Comparison of ENCODE assay signal across 23 cellular contexts in the genomic region with DNA sequence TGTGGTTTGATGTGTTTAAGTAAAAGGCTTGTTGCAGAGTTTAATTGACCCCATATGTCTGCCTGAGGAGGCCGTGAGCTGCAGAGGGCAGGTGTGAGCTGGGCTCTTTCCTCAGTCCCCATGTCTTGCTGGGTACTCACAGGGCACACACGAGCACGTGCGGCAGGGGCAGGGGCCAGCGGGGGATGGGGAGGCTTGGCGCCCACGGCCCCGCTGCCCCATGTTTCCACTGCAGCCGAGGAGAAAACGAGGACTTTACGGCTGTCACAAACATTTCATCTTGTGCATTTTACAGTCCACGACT. TPM values are rescaled to one million over a fixed set of nuclear protein-coding genes. Genes with fewer than 3 reads are reported as not detected.
DNase-seq lines count a peak whose midpoint lies in the region; ATAC-seq and FAIRE-seq lines count a peak whose summit lies in the region.
"Had no signal": no experiment of that assay in that cellular context is flagged by ENCODE, and none has a peak within 500 bp of the region (broad histone marks: within the 10 kb centered on the region; RNA-seq: fewer than 3 reads in every experiment).

No MANE protein-coding gene starts in this region.

- peak overlapping the region in 2 of 11 experiments; percentile 29 to 49; a peak in 1 of 22 replicates for H3K9ac ChIP-seq in BLaER1 treated with 17β-estradiol and CSF1 and Interleukin-3, amounts not matched to agents 10 nM and 100 nM
- no peak overlapping the region for H3K9ac ChIP-seq in adipocyte (ENCODE audit: low read length)

- no peak overlapping the region for H3K4me3 ChIP-seq in BLaER1 treated with 17β-estradiol and CSF1 and Interleukin-3, amounts not matched to agents 10 nM and 100 nM
- no peak overlapping the region for H3K4me3 ChIP-seq in adipocyte (ENCODE audit: low read length)
- H3K4me3 ChIP-seq: GM12878, heart right ventricle, stomach, tibial artery had no signal

- H3K4me2 ChIP-seq in BLaER1 treated with 17β-estradiol and CSF1 and Interleukin-3, amounts not matched to agents 10 nM and 100 nM: peak overlapping the region in 6 of 11 experiments; percentile 15 to 60 (median 52); a peak in 11 of 22 replicates

- peaks cover 8 to 77% (median 50%) of the 10 kb centered on the region in 10 experiments for H3K4me1 ChIP-seq in BLaER1 treated with 17β-estradiol and CSF1 and Interleukin-3, amounts not matched to agents 10 nM and 100 nM
- H3K4me1 ChIP-seq in adipocyte (ENCODE audit: control insufficient read depth, insufficient read depth, low read length): no peaks in the 10 kb centered on the region
- H3K4me1 ChIP-seq: heart right ventricle, stomach, tibial artery had no signal

- H3K27me3 ChIP-seq in BLaER1 treated with 17β-estradiol and CSF1 and Interleukin-3, amounts not matched to agents 10 nM and 100 nM: no peaks in the 10 kb centered on the region
- peaks cover 30% of the 10 kb centered on the region for H3K27me3 ChIP-seq in adipocyte (replicated peaks; ENCODE audit: control insufficient read depth, insufficient read depth, low read length)
- H3K27me3 ChIP-seq: heart right ventricle, neutrophil had no signal

- DNase-seq in HT1080 (ENCODE audit: low read depth) (peak; percentile 10), adipocyte (ENCODE audit: low read depth) (peak; percentile 42), left lobe of liver (ENCODE audit: low spot score) (no peak), HTR-8/SVneo (ENCODE audit: insufficient read length, low spot score) (no peak), NCI-H510A treated with DMSO at 0.1 percent for 48 hours (lab: John Stamatoyannopoulos, UW) (no peak), frontal cortex (ENCODE audit: low spot score in 2 of 2) (no peak)
- DNase-seq: activated CD4-positive, alpha-beta T cell treated with anti-CD3 and anti-CD28 coated beads, Interleukin-2, amount 10 ng/mL, durations not matched to agents 7 days and 5 days; activated CD8-positive, alpha-beta memory T cell treated with anti-CD3 and anti-CD28 coated beads, Interleukin-2, amount 10 ng/mL, durations not matched to agents 7 days and 5 days; activated naive CD4-positive, alpha-beta T cell treated with anti-CD3 and anti-CD28 coated beads, Interleukin-2, amount 10 ng/mL, durations not matched to agents 7 days and 5 days; caudate nucleus; heart right ventricle; left colon; NCI-H1105 treated with DMSO at 0.1 percent for 48 hours; NCI-H2029 treated with DMSO at 0.1 percent for 48 hours; NCI-H510A; RPMI8226; stomach; tibial artery had no signal

- H3K27ac ChIP-seq in BLaER1 treated with 17β-estradiol and CSF1 and Interleukin-3, amounts not matched to agents 10 nM and 100 nM: no peak overlapping the region
- H3K27ac ChIP-seq: heart right ventricle, neutrophil, stomach, tibial artery, WERI-Rb-1 had no signal

- FAIRE-seq in HTR-8/SVneo (lab: Jason Lieb, UNC) (no peak), frontal cortex (lab: Jason Lieb, UNC) (no peak)
- FAIRE-seq: GM12878 had no signal

- no peaks in the 10 kb centered on the region for H4K20me1 ChIP-seq in BLaER1 treated with 17β-estradiol and CSF1 and Interleukin-3, amounts not matched to agents 10 nM and 100 nM

- ATAC-seq in left lobe of liver: peak; percentile 40
- ATAC-seq: activated CD8-positive, alpha-beta memory T cell treated with anti-CD3 and anti-CD28 coated beads, Interleukin-2, amount 10 ng/mL, durations not matched to agents 7 days and 5 days had no signal

- no peaks in the 10 kb centered on the region for H3K9me3 ChIP-seq in BLaER1 treated with 17β-estradiol and CSF1 and Interleukin-3, amounts not matched to agents 10 nM and 100 nM (replicated peaks in 1 of 11)
- no peaks in the 10 kb centered on the region for H3K9me3 ChIP-seq in adipocyte (ENCODE audit: control insufficient read depth, low read length)
- H3K9me3 ChIP-seq: heart right ventricle, neutrophil, stomach, tibial artery had no signal

- H3K36me3 ChIP-seq in BLaER1 treated with 17β-estradiol and CSF1 and Interleukin-3, amounts not matched to agents 10 nM and 100 nM: no peaks in the 10 kb centered on the region
- no peaks in the 10 kb centered on the region for H3K36me3 ChIP-seq in adipocyte (ENCODE audit: control insufficient read depth, insufficient read depth, low read length, severe bottlenecking)
- H3K36me3 ChIP-seq: heart right ventricle, neutrophil, stomach, tibial artery, WERI-Rb-1 had no signal

RNA-seq across cellular contexts. Expression of gene CCDC188, which starts 24.7 kb away (rescaled TPM):
- total RNA-seq in HT1080 (2014; rRNA removed; shearing (Covaris generic)): 5.3 and 5.8 TPM in 2 replicates
- polyA plus RNA-seq in HT1080 (2015; cell fraction: cytosol; rRNA removed): 2.9 and 4.5 TPM in 2 replicates
- 46.2 and 50.9 TPM in 2 replicates for polyA plus RNA-seq in HT1080 (2015; cell fraction: nucleus; rRNA removed)
- total RNA-seq in left lobe of liver (not detected), frontal cortex (0.82 TPM)
- total RNA-seq: activated CD8-positive, alpha-beta memory T cell treated with anti-CD3 and anti-CD28 coated beads, Interleukin-2, amount 10 ng/mL, durations not matched to agents 7 days and 5 days; GM12878; H7 had no signal
- polyA plus RNA-seq: GM12878 had no signal

RNA-seq across cellular contexts. Expression of gene ZDHHC8, which starts 43.9 kb away (rescaled TPM):
- 15.4 and 29.0 TPM in 2 replicates for total RNA-seq in HT1080 (2014; rRNA removed; shearing (Covaris generic))
- 34.1 and 38.5 TPM in 2 replicates for polyA plus RNA-seq in HT1080 (2015; cell fraction: cytosol; rRNA removed)
- 110 and 120 TPM in 2 replicates for polyA plus RNA-seq in HT1080 (2015; cell fraction: nucleus; rRNA removed)
- total RNA-seq in left lobe of liver: 37.3 TPM
- 2.9 TPM for total RNA-seq in frontal cortex

RNA-seq across cellular contexts. Expression of gene TRMT2A, which starts 58.5 kb away (rescaled TPM):
- total RNA-seq in HT1080 (2014; rRNA removed; shearing (Covaris generic)): 93.4 and 94.3 TPM in 2 replicates
- 42.0 and 48.3 TPM in 2 replicates for polyA plus RNA-seq in HT1080 (2015; cell fraction: cytosol; rRNA removed)
- polyA plus RNA-seq in HT1080 (2015; cell fraction: nucleus; rRNA removed): 244 and 247 TPM in 2 replicates
- total RNA-seq in left lobe of liver (36.7 TPM), frontal cortex (28.9 TPM)

RNA-seq across cellular contexts. Expression of gene RANBP1, which starts 59.6 kb away (rescaled TPM):
- 801 and 856 TPM in 2 replicates for total RNA-seq in HT1080 (2014; rRNA removed; shearing (Covaris generic))
- 478 and 483 TPM in 2 replicates for polyA plus RNA-seq in HT1080 (2015; cell fraction: cytosol; rRNA removed)
- 192 and 213 TPM in 2 replicates for polyA plus RNA-seq in HT1080 (2015; cell fraction: nucleus; rRNA removed)
- total RNA-seq in left lobe of liver (47.0 TPM), frontal cortex (182 TPM)

Comparison
In these comparisons a context has a peak if more than half of its experiments do, and no peak if none do; other contexts are left out.
1. DNase-seq: peak in HT1080 (single experiment) and adipocyte (single experiment); none in left lobe of liver (single experiment), HTR-8/SVneo (single experiment), NCI-H510A treated with DMSO at 0.1 percent for 48 hours (single experiment) and frontal cortex (0 of 2).